ENCODE assay signal across 8 cellular contexts in genomic region chr1:120665250-120665577, GRCh38. TPM values are rescaled to one million over a fixed set of nuclear protein-coding genes. Genes with fewer than 3 reads are reported as not detected.
DNase-seq lines count a peak whose midpoint lies in the region; ATAC-seq, FAIRE-seq and TF ChIP-seq lines count a peak whose summit lies in the region.
"Not testable (repeated sequence)": the region's sequence is repeated elsewhere in the genome, so short reads cannot be mapped to it uniquely, and the experiment has no call there.

No MANE protein-coding gene starts in this region.

- not testable (repeated sequence) for TF ChIP-seq CTCF in H9 (conservative IDR thresholded peaks at IDR 0.05); Panc1 (IDR thresholded peaks at IDR 0.05); bronchial epithelial cell (IDR thresholded peaks at IDR 0.05; ENCODE audit: insufficient read depth, low read length, severe bottlenecking); hepatocyte (IDR thresholded peaks at IDR 0.05; ENCODE audit: poor library complexity); omental fat pad (IDR thresholded peaks at IDR 0.05)

- not testable (repeated sequence) for H3K9me2 ChIP-seq in hepatocyte (replicated peaks; ENCODE audit: insufficient read depth)

- not testable (repeated sequence) for H2BK5ac ChIP-seq in H9 (ENCODE audit: insufficient read length, low read length)

- intact Hi-C loops in CD4-positive, alpha-beta memory T cell (cut with micrococcal nuclease); Panc1 (cut with micrococcal nuclease; ENCODE audit: unreplicated experiment): not testable (repeated sequence)

- not testable (repeated sequence) for H3K4me1 Mint-ChIP-seq in CD4-positive, alpha-beta memory T cell; H9; activated T-cell treated with anti-CD3 and anti-CD28 coated beads, Interleukin-2, amount 50 U/mL, for 4 hours (ENCODE audit: low read depth); stimulated activated naive CD8-positive, alpha-beta T cell treated with anti-CD3 and anti-CD28 coated beads, Interleukin-15, Interleukin-2, amounts not matched to agents 100 ng/mL and 50 ng/mL, for 24 hours (ENCODE audit: low read depth)

- not testable (repeated sequence) for H2BK120ac ChIP-seq in H9 (ENCODE audit: low read depth, low read length, poor library complexity, severe bottlenecking)

- H3K27ac ChIP-seq in CD4-positive, alpha-beta memory T cell (ENCODE audit: low read depth, low read length); H9 (ENCODE audit: insufficient read length, low read depth, low read length); Panc1 (ENCODE audit: low read length); hepatocyte: not testable (repeated sequence)

- H3K27me3 ChIP-seq in CD4-positive, alpha-beta memory T cell (ENCODE audit: insufficient read depth, low read length); H9 (ENCODE audit: insufficient read depth, low read length); Panc1 (ENCODE audit: control insufficient read depth, insufficient read depth, low read length); bronchial epithelial cell (ENCODE audit: control insufficient read depth, insufficient read depth, low read length); hepatocyte: not testable (repeated sequence)

- not testable (repeated sequence) for FAIRE-seq in bronchial epithelial cell (lab: Jason Lieb, UNC)

- not testable (repeated sequence) for H4K91ac ChIP-seq in H9 (ENCODE audit: insufficient read length, low read depth, low read length)

- not testable (repeated sequence) for H2AFZ ChIP-seq in H9 (ENCODE audit: low read length); hepatocyte

- not testable (repeated sequence) for H3K4ac ChIP-seq in H9 (ENCODE audit: low read depth, low read length)

- not testable (repeated sequence) for H4K5ac ChIP-seq in H9 (ENCODE audit: insufficient read length, low read depth, low read length)

- not testable (repeated sequence) for H3K9ac ChIP-seq in H9 (ENCODE audit: extremely low read depth, insufficient read length, low read length)

- H3K36me3 ChIP-seq in CD4-positive, alpha-beta memory T cell (ENCODE audit: insufficient read depth, low read length); Panc1 (ENCODE audit: control insufficient read depth, insufficient read depth, low read length); bronchial epithelial cell (ENCODE audit: control insufficient read depth, insufficient read depth, low read length); hepatocyte (replicated peaks; ENCODE audit: insufficient read depth, low read depth): not testable (repeated sequence)

- not testable (repeated sequence) for H3K4me2 ChIP-seq in H9 (ENCODE audit: insufficient read depth, insufficient read length, low read length)
- H3K4me2 ChIP-seq in hepatocyte: peak overlapping the region; percentile 77

- peak overlapping the region; percentile 41 to 86 (median 82) for H3K4me3 Mint-ChIP-seq in CD4-positive, alpha-beta memory T cell
- peak overlapping the region; percentile 68 to 88 for H3K4me3 Mint-ChIP-seq in H9
- H3K4me3 Mint-ChIP-seq in activated T-cell treated with anti-CD3 and anti-CD28 coated beads, Interleukin-2, amount 50 U/mL, for 4 hours: peak overlapping the region; percentile 81
- peak overlapping the region; percentile 79 for H3K4me3 Mint-ChIP-seq in stimulated activated naive CD8-positive, alpha-beta T cell treated with anti-CD3 and anti-CD28 coated beads, Interleukin-15, Interleukin-2, amounts not matched to agents 100 ng/mL and 50 ng/mL, for 24 hours

- not testable (repeated sequence) for H3K14ac ChIP-seq in H9 (ENCODE audit: insufficient read depth, low read length)

- not testable (repeated sequence) for H3K79me1 ChIP-seq in H9 (ENCODE audit: insufficient read depth, low read depth, low read length, poor library complexity, severe bottlenecking)

- not testable (repeated sequence) for H3K36me3 Mint-ChIP-seq in CD4-positive, alpha-beta memory T cell; H9 (ENCODE audit: insufficient read depth in 1 of 3, low read depth in 3 of 3); activated T-cell treated with anti-CD3 and anti-CD28 coated beads, Interleukin-2, amount 50 U/mL, for 4 hours (ENCODE audit: insufficient read depth); stimulated activated naive CD8-positive, alpha-beta T cell treated with anti-CD3 and anti-CD28 coated beads, Interleukin-15, Interleukin-2, amounts not matched to agents 100 ng/mL and 50 ng/mL, for 24 hours (ENCODE audit: low read depth)

- H3K23me2 ChIP-seq in H9 (ENCODE audit: insufficient read length, low read depth, low read length, poor library complexity, severe bottlenecking): not testable (repeated sequence)

- DNase-seq in CD4-positive, alpha-beta memory T cell: peak in 2 of 5 donors; percentile 0 to 22
- DNase-seq in H9; Panc1 (ENCODE audit: low read depth, low spot score); activated T-cell treated with anti-CD3 and anti-CD28 coated beads, Interleukin-2, amount 50 U/mL, for 4 hours; bronchial epithelial cell (ENCODE audit: low read depth); hepatocyte (ENCODE audit: low spot score); omental fat pad (ENCODE audit: low spot score): not testable (repeated sequence)

- H4K8ac ChIP-seq in H9 (replicated peaks; ENCODE audit: insufficient read length, low read depth, low read length): not testable (repeated sequence)

- not testable (repeated sequence) for H4K20me1 ChIP-seq in H9 (ENCODE audit: control insufficient read depth, insufficient read depth, insufficient read length); hepatocyte (ENCODE audit: insufficient read depth, poor library complexity, severe bottlenecking)

- not testable (repeated sequence) for H3K56ac ChIP-seq in H9 (ENCODE audit: insufficient read length, low read depth, low read length)

- H3K18ac ChIP-seq in H9 (ENCODE audit: insufficient read length, low read depth, low read length): not testable (repeated sequence)

- H3K4me3 ChIP-seq in CD4-positive, alpha-beta memory T cell (ENCODE audit: low read length in 2 of 2); hepatocyte: not testable (repeated sequence)
- H3K4me3 ChIP-seq in Panc1 (ENCODE audit: low read depth in 2 of 2, low read length in 2 of 2) (peak overlapping the region in 1 of 2 experiments; percentile 19; a peak in 1 of 4 replicates), bronchial epithelial cell (ENCODE audit: low read depth, low read length) (peak overlapping the region; percentile 31)

- H3K23ac ChIP-seq in H9 (ENCODE audit: insufficient read length, low read depth, low read length): not testable (repeated sequence)

- H2BK20ac ChIP-seq in H9 (ENCODE audit: low read depth, low read length, poor library complexity, severe bottlenecking): not testable (repeated sequence)

- H2BK15ac ChIP-seq in H9 (ENCODE audit: low read depth, low read length): not testable (repeated sequence)

- H3K4me1 ChIP-seq in CD4-positive, alpha-beta memory T cell (ENCODE audit: insufficient read depth, low read length); H9 (ENCODE audit: insufficient read depth, low read length); Panc1 (ENCODE audit: control insufficient read depth, insufficient read depth, low read length); hepatocyte (ENCODE audit: insufficient read depth): not testable (repeated sequence)

- H2AK5ac ChIP-seq in H9 (ENCODE audit: insufficient read length, low read length): not testable (repeated sequence)

- not testable (repeated sequence) for H3K79me2 ChIP-seq in H9 (ENCODE audit: insufficient read depth, low read length); hepatocyte

- H3K9me3 ChIP-seq in CD4-positive, alpha-beta memory T cell (ENCODE audit: control insufficient read depth in 1 of 2, low read length in 2 of 2); H9 (ENCODE audit: control insufficient read depth, low read depth, low read length); Panc1 (ENCODE audit: control insufficient read depth, insufficient read depth, low read depth, low read length); hepatocyte (ENCODE audit: low read depth): not testable (repeated sequence)

- H3K27ac Mint-ChIP-seq in CD4-positive, alpha-beta memory T cell: peak overlapping the region in 1 of 7 donors; percentile 66
- not testable (repeated sequence) for H3K27ac Mint-ChIP-seq in H9; stimulated activated naive CD8-positive, alpha-beta T cell treated with anti-CD3 and anti-CD28 coated beads, Interleukin-15, Interleukin-2, amounts not matched to agents 100 ng/mL and 50 ng/mL, for 24 hours

- in situ Hi-C loops in Panc1 (cut with HindIII; ENCODE audit: low pct_unique_long_range_greater_than_20kb, low sequenced_read_pairs): not testable (repeated sequence)

- ATAC-seq in Panc1 (peak; percentile 98), omental fat pad (ENCODE audit: low FRiP score) (peak; percentile 99)
- peak; percentile 99 for ATAC-seq in activated T-cell treated with anti-CD3 and anti-CD28 coated beads, Interleukin-2, amount 50 U/mL, for 4 hours

- POLR2A ChIA-PET in CD4-positive, alpha-beta memory T cell (lab: Charles Lee; ENCODE audit: partially characterized antibody); Panc1 (lab: Charles Lee): not testable (repeated sequence)

- H3T11ph ChIP-seq in H9 (ENCODE audit: low read length): not testable (repeated sequence)

- H3K27me3 Mint-ChIP-seq in CD4-positive, alpha-beta memory T cell; H9 (ENCODE audit: low read depth); activated T-cell treated with anti-CD3 and anti-CD28 coated beads, Interleukin-2, amount 50 U/mL, for 4 hours (ENCODE audit: low read depth); stimulated activated naive CD8-positive, alpha-beta T cell treated with anti-CD3 and anti-CD28 coated beads, Interleukin-15, Interleukin-2, amounts not matched to agents 100 ng/mL and 50 ng/mL, for 24 hours: not testable (repeated sequence)

- no CpG with 5 or more reads among the region's 33 CpGs for WGBS in H9 (ENCODE audit: extremely low coverage, insufficient read length, low lambda C conversion rate)
- under 1% methylated on average over 15 of the region's 33 CpGs for WGBS in hepatocyte (ENCODE audit: low lambda C conversion rate, missing lambda C conversion rate)

- BruUV-seq in Panc1 (replicated peaks; lab: Mats Ljungman, UMichigan): not testable (repeated sequence)

- not testable (repeated sequence) for H2BK12ac ChIP-seq in H9 (ENCODE audit: insufficient read length, low read depth, low read length)

- H3K9me3 Mint-ChIP-seq in CD4-positive, alpha-beta memory T cell; H9; activated T-cell treated with anti-CD3 and anti-CD28 coated beads, Interleukin-2, amount 50 U/mL, for 4 hours; stimulated activated naive CD8-positive, alpha-beta T cell treated with anti-CD3 and anti-CD28 coated beads, Interleukin-15, Interleukin-2, amounts not matched to agents 100 ng/mL and 50 ng/mL, for 24 hours: not testable (repeated sequence)

- CTCF ChIA-PET in CD4-positive, alpha-beta memory T cell (lab: Charles Lee; ENCODE audit: partially characterized antibody); Panc1 (lab: Charles Lee): not testable (repeated sequence)

RNA-seq across cellular contexts. Expression of gene NBPF26, which starts 58.5 kb away (rescaled TPM):
- total RNA-seq in CD4-positive, alpha-beta memory T cell: 10 to 100 TPM; 63.8 to 70.0 TPM
- 1 to 10 TPM; 4.1 to 9.3 TPM for polyA plus RNA-seq in CD4-positive, alpha-beta memory T cell
- total RNA-seq in H9 (2021) (8.8 and 9.9 TPM in 2 replicates), Panc1 (2021; ENCODE audit: unreplicated experiment) (22.9 TPM), bronchial epithelial cell (19.2 and 46.6 TPM in 2 replicates), hepatocyte (13.4 and 17.6 TPM in 2 replicates), omental fat pad (10 to 100 TPM; 14.9 to 23.3 (median 16.1) TPM)
- 7.1 TPM for polyA plus RNA-seq in Panc1 (2012; ENCODE audit: insufficient read length)
- total RNA-seq in activated T-cell treated with anti-CD3 and anti-CD28 coated beads, Interleukin-2, amount 50 U/mL, for 4 hours: 10 to 100 TPM; 10.0 to 26.7 (median 13.8) TPM
- polyA plus RNA-seq in hepatocyte: 8.0 and 8.9 TPM in 2 replicates
